23 cellular contexts compared by ENCODE assay signal in the genomic region with DNA sequence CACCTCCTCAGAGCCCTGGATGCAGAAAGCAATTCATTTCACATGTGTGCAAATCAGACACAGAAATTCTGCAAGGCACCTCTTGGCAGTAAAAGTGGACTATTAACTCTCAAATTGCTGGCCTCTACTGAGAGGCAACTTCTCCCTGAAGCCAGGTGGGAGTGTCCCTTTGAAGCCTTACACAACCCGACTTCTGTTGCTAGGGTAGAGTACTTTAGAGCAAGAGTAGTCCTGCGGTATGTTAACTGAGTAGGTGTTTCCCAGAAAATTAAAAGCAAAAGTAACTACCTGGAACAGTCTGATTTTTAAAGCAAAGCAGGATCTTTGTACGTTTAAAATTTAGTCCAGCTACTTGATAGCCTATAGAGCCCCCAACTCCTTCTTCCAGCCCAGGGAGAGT.
"Had no signal": no experiment of that assay in that cellular context is flagged by ENCODE, and none has a peak within 500 bp of the region (broad histone marks: within the 10 kb centered on the region; RNA-seq: fewer than 3 reads in every experiment).

No MANE protein-coding gene starts in this region.

- H3K4me3 Mint-ChIP-seq: IgD-negative memory B cell had no signal

- H3K9me2 ChIP-seq: SK-N-SH had no signal

- H3K4me1 Mint-ChIP-seq: IgD-negative memory B cell had no signal

- H3K4me3 ChIP-seq: K562 had no signal

- H3K9me3 ChIP-seq: SK-N-SH had no signal

- ATAC-seq: K562, Panc1, PC-3 had no signal

- H3K27ac ChIP-seq: HL-60, RWPE1 had no signal

- H3K9ac ChIP-seq: KMS-11, SK-N-SH had no signal

- H3K27me3 Mint-ChIP-seq: IgD-negative memory B cell had no signal

- H3K9me3 Mint-ChIP-seq: IgD-negative memory B cell had no signal

- H3K4me2 ChIP-seq: SK-N-SH had no signal

- DNase-seq: Kasumi-1, MV-4-11, NCI-H1048, NCI-H1105 treated with DMSO at 0.1 percent for 48 hours, NCI-H1417 treated with DMSO at 0.1 percent for 48 hours, NCI-H146, NCI-H1694 treated with DMSO at 0.1 percent for 48 hours, NCI-H1930, NCI-H2081, NCI-H2107, NCI-H2227 treated with DMSO at 0.1 percent for 48 hours, NCI-H524, NCI-H526 treated with DMSO at 0.1 percent for 48 hours, NCI-H748 treated with DMSO at 0.1 percent for 48 hours, PC-3, SHP77, SK-N-SH had no signal

- H3K36me3 Mint-ChIP-seq: IgD-negative memory B cell had no signal

- H3K27ac Mint-ChIP-seq: IgD-negative memory B cell had no signal
